In the genomic region with DNA sequence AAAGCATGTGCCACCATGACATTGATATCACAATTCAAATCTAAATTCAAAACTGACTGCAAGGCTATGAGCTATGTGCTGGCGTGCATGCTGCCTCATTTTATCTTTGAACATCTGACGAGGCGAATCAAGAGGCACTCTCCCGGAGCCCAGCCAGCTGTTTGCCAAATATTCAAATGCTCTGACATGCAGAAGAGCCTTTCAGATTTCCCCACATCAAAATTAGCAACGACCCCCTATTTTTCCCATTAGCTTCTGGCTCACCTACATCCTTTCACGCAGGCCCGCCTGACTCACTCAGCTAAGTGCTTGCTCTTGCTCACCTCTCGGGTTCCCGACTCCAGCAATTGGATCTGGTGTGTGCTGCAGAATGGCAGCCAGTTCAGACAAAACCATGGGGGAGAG, we compare ENCODE assay signal across 18 cellular contexts.
A peak's percentile ranks its signal among the peaks of the same experiment; 100 is the strongest.
DNase-seq lines count a peak whose midpoint lies in the region; ATAC-seq and TF ChIP-seq lines count a peak whose summit lies in the region.
"Had no signal": no experiment of that assay in that cellular context is flagged by ENCODE, and none has a peak within 500 bp of the region (broad histone marks: within the 10 kb centered on the region; RNA-seq: fewer than 3 reads in every experiment).

No MANE protein-coding gene starts in this region.

- ATAC-seq in right cardiac atrium: no peak
- ATAC-seq: left ventricle myocardium superior had no signal

- H3K9me3 ChIP-seq in right cardiac atrium (ENCODE audit: control insufficient read depth, low read length): no peaks in the 10 kb centered on the region
- H3K9me3 ChIP-seq: thyroid gland had no signal

- 75% methylated on average over 9 of the region's 9 CpGs for WGBS in right cardiac atrium

- DNase-seq in NCI-H2171 (lab: John Stamatoyannopoulos, UW) (peak; percentile 12), left kidney (ENCODE audit: low read depth, low spot score) (peak; percentile 56), superior temporal gyrus (ENCODE audit: extremely low spot score) (peak; percentile 53), mesothelial cell of epicardium (ENCODE audit: low spot score in 2 of 2, unreplicated experiment in 2 of 2) (no peak), right cardiac atrium (no peak)
- DNase-seq in activated CD4-positive, alpha-beta T cell treated with anti-CD3 and anti-CD28 coated beads, Interleukin-2, amount 50 U/mL, for 4 hours: no peak
- DNase-seq: activated CD4-positive, CD25-positive, alpha-beta regulatory T cell; activated effector memory CD4-positive, alpha-beta T cell treated with anti-CD3 and anti-CD28 coated beads, Interleukin-2, amount 50 U/mL, for 16 hours; DND-41; GM23248; left ventricle myocardium superior; NCI-H526 treated with DMSO at 0.1 percent for 48 hours; stimulated activated CD4-positive, alpha-beta T cell treated with anti-CD3 and anti-CD28 coated beads, Interleukin-2, amount 100 ng/mL, for 48 hours; thyroid gland had no signal

- H3K4me3 Mint-ChIP-seq in mesothelial cell of epicardium: no peak overlapping the region
- H3K4me3 Mint-ChIP-seq: T-helper 1 cell treated with Interleukin-12 subunit alpha and Interleukin-12 subunit beta and Interleukin-4 antibody, amounts not matched to agents 30 μg/mL and 1 μg/mL, for 36 hours had no signal

- no peaks in the 10 kb centered on the region for H3K9me3 Mint-ChIP-seq in mesothelial cell of epicardium
- H3K9me3 Mint-ChIP-seq: T-helper 1 cell treated with Interleukin-12 subunit alpha and Interleukin-12 subunit beta and Interleukin-4 antibody, amounts not matched to agents 30 μg/mL and 1 μg/mL, for 36 hours had no signal

- no peak overlapping the region for H3K4me3 ChIP-seq in right cardiac atrium (ENCODE audit: low read length)
- H3K4me3 ChIP-seq: GM23248, hepatocyte, thyroid gland had no signal

- H3K4me1 ChIP-seq in right cardiac atrium (ENCODE audit: control insufficient read depth, insufficient read depth, low read length): no peaks in the 10 kb centered on the region
- H3K4me1 ChIP-seq: thyroid gland had no signal

- intact Hi-C loops in right cardiac atrium (cut with DNase I): no loop called here

- H3K27me3 ChIP-seq in right cardiac atrium (ENCODE audit: control insufficient read depth, insufficient read depth): no peaks in the 10 kb centered on the region
- H3K27me3 ChIP-seq: hepatocyte, thyroid gland had no signal

- peaks cover 18% of the 10 kb centered on the region for H3K4me1 Mint-ChIP-seq in mesothelial cell of epicardium

- H3K27ac Mint-ChIP-seq in mesothelial cell of epicardium: no peak overlapping the region
- H3K27ac Mint-ChIP-seq: T-helper 1 cell treated with Interleukin-12 subunit alpha and Interleukin-12 subunit beta and Interleukin-4 antibody, amounts not matched to agents 30 μg/mL and 1 μg/mL, for 36 hours had no signal

- H3K27ac ChIP-seq in cingulate gyrus (ENCODE audit: low read depth, low read length): peak overlapping the region; percentile 85
- no peak overlapping the region for H3K27ac ChIP-seq in right cardiac atrium (ENCODE audit: low read length)
- H3K27ac ChIP-seq: C4-2B, GM23248, hepatocyte, thyroid gland had no signal

- TF ChIP-seq CTCF in mesothelial cell of epicardium (IDR thresholded peaks at IDR 0.05; ENCODE audit: unreplicated experiment): no peak

- peaks cover 7% of the 10 kb centered on the region for H3K27me3 Mint-ChIP-seq in mesothelial cell of epicardium (ENCODE audit: low read depth)

- H3K36me3 Mint-ChIP-seq in mesothelial cell of epicardium: no peaks in the 10 kb centered on the region

Comparison
In these comparisons a context has a peak if more than half of its experiments do, and no peak if none do; other contexts are left out.
1. DNase-seq: peak in NCI-H2171 (single experiment), left kidney (single experiment) and superior temporal gyrus (single experiment); none in activated CD4-positive, alpha-beta T cell treated with anti-CD3 and anti-CD28 coated beads, Interleukin-2, amount 50 U/mL, for 4 hours (0 of 2), mesothelial cell of epicardium (0 of 2) and right cardiac atrium (0 of 3).